ENCODE assay signal across 10 cellular contexts in the genomic region with DNA sequence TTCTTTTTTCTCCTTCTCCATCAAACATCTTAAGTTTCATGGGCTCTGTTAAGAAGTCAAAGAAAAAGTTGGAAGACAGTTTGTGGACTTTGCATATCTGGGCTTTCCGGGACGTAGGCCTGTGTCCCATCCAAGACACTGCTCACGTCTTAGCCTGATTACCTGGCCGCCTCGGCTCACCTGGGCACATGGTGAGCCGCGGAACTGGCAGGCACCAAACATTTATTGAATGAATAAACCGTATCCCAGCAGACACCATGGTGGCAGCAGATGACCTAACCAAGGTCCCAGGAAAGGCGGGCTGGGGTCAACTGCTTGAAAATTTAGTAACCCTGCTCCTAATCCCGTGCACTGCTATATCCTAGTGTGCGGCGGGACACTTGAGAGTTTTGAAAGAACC. TPM values are rescaled to one million over a fixed set of nuclear protein-coding genes. Genes with fewer than 3 reads are reported as not detected.
A peak's percentile ranks its signal among the peaks of the same experiment; 100 is the strongest.
DNase-seq lines count a peak whose midpoint lies in the region; ATAC-seq, FAIRE-seq and TF ChIP-seq lines count a peak whose summit lies in the region.
"Had no signal": no experiment of that assay in that cellular context is flagged by ENCODE, and none has a peak within 500 bp of the region (broad histone marks: within the 10 kb centered on the region; RNA-seq: fewer than 3 reads in every experiment).

No MANE protein-coding gene starts in this region.

- TF ChIP-seq CTCF in GM12864 (IDR thresholded peaks at IDR 0.05; ENCODE audit: low read depth, low read length, missing control alignments) (no peak), SU-DHL-6 (IDR thresholded peaks at IDR 0.05; ENCODE audit: insufficient read depth, low read length, poor library complexity, severe bottlenecking) (no peak), fibroblast of pulmonary artery (IDR thresholded peaks at IDR 0.05; ENCODE audit: low read length, missing control alignments) (no peak), psoas muscle (IDR thresholded peaks at IDR 0.05) (no peak)

- no peak for ATAC-seq in psoas muscle

- WGBS in psoas muscle, 3 donors = 50 to 64% (median 56%) methylated on average over 12 of the region's 12 CpGs

- intact Hi-C loops in psoas muscle (cut with DNase I) = no loop called here

- H3K79me2 ChIP-seq in SU-DHL-6 (ENCODE audit: insufficient read depth, low read length) = peaks cover 16% of the 10 kb centered on the region

- H3K36me3 ChIP-seq in SU-DHL-6 (ENCODE audit: low read length) (no peaks in the 10 kb centered on the region; the same call in 1 of the 2 replicates), psoas muscle (ENCODE audit: insufficient read depth in 1 of 2, low read depth in 1 of 2) (no peaks in the 10 kb centered on the region)

- no peak for FAIRE-seq in urothelium cell line (lab: Jason Lieb, UNC)
- FAIRE-seq: endometrium, GM19239 had no signal

- H3K4me2 ChIP-seq in SU-DHL-6 (ENCODE audit: low read depth, low read length, poor library complexity, severe bottlenecking) = peak overlapping the region; percentile 60

- H3K27ac ChIP-seq in SU-DHL-6 (ENCODE audit: low read depth, low read length) = peak overlapping the region; percentile 26; the same call in 1 of the 2 replicates
- peak overlapping the region; percentile 97 for H3K27ac ChIP-seq in psoas muscle

- H3K27me3 ChIP-seq in SU-DHL-6 (ENCODE audit: low read length) (no peaks in the 10 kb centered on the region), psoas muscle (ENCODE audit: insufficient read depth in 3 of 3, low read length in 2 of 3) (no peaks in the 10 kb centered on the region)

- peaks cover 1% of the 10 kb centered on the region for H3K4me1 ChIP-seq in psoas muscle

- H3K9ac ChIP-seq in SU-DHL-6 (ENCODE audit: low read length) = peak overlapping the region; percentile 95

- DNase-seq in GM12864 (ENCODE audit: low read depth) (no peak), fibroblast of pulmonary artery (ENCODE audit: low read depth) (no peak), psoas muscle (no peak), COR-L47 (lab: John Stamatoyannopoulos, UW) (no peak), urothelium cell line (ENCODE audit: low spot score) (no peak), islet precursor cell (no peak)
- DNase-seq in activated effector memory CD4-positive, alpha-beta T cell treated with anti-CD3 and anti-CD28 coated beads, Interleukin-2, amount 50 U/mL, for 16 hours = no peak

- H3K4me3 ChIP-seq in GM12864 (ENCODE audit: low read depth, low read length) (peak overlapping the region; percentile 69), SU-DHL-6 (ENCODE audit: insufficient read depth, low read length, poor library complexity, severe bottlenecking) (peak overlapping the region; percentile 74), fibroblast of pulmonary artery (replicated peaks; ENCODE audit: low read depth, low read length) (peak overlapping the region; percentile 80), psoas muscle (peak overlapping the region; percentile 84)

- no peaks in the 10 kb centered on the region for H3K9me2 ChIP-seq in SU-DHL-6 (replicated peaks; ENCODE audit: insufficient read depth, low read length)

- H3K9me3 ChIP-seq in SU-DHL-6 (ENCODE audit: insufficient read depth, low read length) (no peaks in the 10 kb centered on the region), psoas muscle (no peaks in the 10 kb centered on the region)

- H3F3A ChIP-seq in SU-DHL-6 (ENCODE audit: insufficient read depth) = peaks cover 17% of the 10 kb centered on the region; the same call in 1 of the 2 replicates

- H2AFZ ChIP-seq in SU-DHL-6 (ENCODE audit: low read depth, low read length, severe bottlenecking) = peak overlapping the region; percentile 63

- 0 out of 2 replicates have a peak, but pooled peaks cover under 1% of the 10 kb centered on the region for H4K20me1 ChIP-seq in SU-DHL-6 (ENCODE audit: low read depth, low read length)

RNA-seq across cellular contexts. Expression of gene GNAS, which starts 35.6 kb away (rescaled TPM):
- 1,000 to 10,000 TPM; 1,018 to 1,905 (median 1,319) TPM for total RNA-seq in psoas muscle
- polyA plus RNA-seq in psoas muscle = 1,000 to 10,000 TPM in 2 of 3 donors, 100 to 1,000 TPM in 1; 700 to 1,469 (median 1,394) TPM

RNA-seq across cellular contexts. Expression of gene GNAS-AS1, which starts 37.4 kb away (rescaled TPM):
- 1 to 10 TPM in 1 of 4 donors, under 1 TPM in 2, not detected in 1; 0.26 to 1.0 (median 0.65) TPM for total RNA-seq in psoas muscle
- under 1 TPM; 0.03 to 0.53 (median 0.13) TPM for polyA plus RNA-seq in psoas muscle
